In the genomic region with DNA sequence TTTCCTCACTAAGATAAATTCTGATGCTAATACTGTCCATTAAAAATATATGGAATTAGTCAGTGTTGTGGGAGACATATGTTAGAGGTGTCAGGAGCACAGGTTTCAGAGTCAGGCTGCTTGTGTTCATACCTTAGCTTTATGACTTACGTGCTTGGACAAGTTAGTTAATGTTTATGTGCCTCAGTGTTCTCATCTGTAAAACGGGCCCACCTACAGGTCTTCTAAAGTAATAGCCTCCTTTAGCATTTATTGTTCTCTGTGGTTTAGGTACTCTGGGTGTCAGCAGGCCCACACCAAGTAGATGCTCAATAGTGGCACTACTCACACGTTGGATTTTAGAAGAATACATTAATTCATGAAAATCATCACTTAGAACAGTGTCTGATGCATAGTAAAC, we compare ENCODE assay signal across 22 cellular contexts.
DNase-seq lines count a peak whose midpoint lies in the region; ATAC-seq, FAIRE-seq and TF ChIP-seq lines count a peak whose summit lies in the region.
"Had no signal": no experiment of that assay in that cellular context is flagged by ENCODE, and none has a peak within 500 bp of the region (broad histone marks: within the 10 kb centered on the region; RNA-seq: fewer than 3 reads in every experiment).

No MANE protein-coding gene starts in this region.

- no peak for TF ChIP-seq POLR2A in GM12878 (IDR thresholded peaks at IDR 0.05; ENCODE audit: low read depth, low read length)

- intact Hi-C loops in GM12878 (cut with micrococcal nuclease; ENCODE audit: unreplicated experiment) = no loop called here
- intact Hi-C loops in kidney (cut with DNase I) = no loop called here

- TF ChIP-seq CTCF in MM.1S (IDR thresholded peaks at IDR 0.05; ENCODE audit: low read length) (no peak), GM12878 (IDR thresholded peaks at IDR 0.05 in 2 of 3, conservative IDR thresholded peaks at IDR 0.05 in 1 of 3; ENCODE audit: control insufficient read depth in 2 of 3, extremely low read depth in 1 of 3, insufficient read depth in 1 of 3, low read depth in 3 of 3, low read length in 3 of 3) (no peak), kidney (IDR thresholded peaks at IDR 0.05; ENCODE audit: borderline replicate concordance, extremely low read depth, insufficient read depth) (no peak)

- H2AFZ ChIP-seq in MM.1S (ENCODE audit: low read length) = peak overlapping the region; percentile 42
- no peak overlapping the region for H2AFZ ChIP-seq in GM12878 (ENCODE audit: control insufficient read depth, low read depth, low read length)

- H3K4me3 ChIP-seq in MM.1S (ENCODE audit: low read length) (no peak overlapping the region), GM12878 (no peak overlapping the region), kidney (ENCODE audit: low read length in 2 of 2) (no peak overlapping the region)
- H3K4me3 ChIP-seq: MG63 had no signal

- no peak for TF ChIP-seq RAD21 in GM12878 (IDR thresholded peaks at IDR 0.05; ENCODE audit: insufficient read depth, low read depth, low read length)

- FAIRE-seq in GM12878 (lab: Jason Lieb, UNC) (no peak), kidney (lab: Jason Lieb, UNC) (no peak)
- FAIRE-seq: G401.6 had no signal

- RAD21 ChIA-PET in GM12878 (lab: Charles Lee; ENCODE audit: unreplicated experiment) = no interaction called here

- no peaks in the 10 kb centered on the region for H3K27me3 ChIP-seq in MM.1S (replicated peaks; ENCODE audit: insufficient read depth, low read length)
- 0 out of 4 replicates have a peak, but pooled peaks cover 0 to 2% of the 10 kb centered on the region in 2 experiments for H3K27me3 ChIP-seq in GM12878 (replicated peaks in 1 of 2; ENCODE audit: control insufficient read depth in 2 of 2, insufficient read depth in 2 of 2, low read length in 1 of 2)
- H3K27me3 ChIP-seq: MG63 had no signal

- H3K9ac ChIP-seq in MM.1S (ENCODE audit: low read length) (peak overlapping the region; percentile 29; the same call in 1 of the 2 replicates), GM12878 (ENCODE audit: control insufficient read depth, insufficient read depth, low read length) (no peak overlapping the region), kidney (ENCODE audit: low read length in 2 of 2) (no peak overlapping the region)

- no TSS peak for BruUV-seq in GM12878 (replicated peaks; lab: Mats Ljungman, UMichigan)

- peaks cover 17% of the 10 kb centered on the region for H3F3A ChIP-seq in MM.1S (ENCODE audit: insufficient read depth, low read length)

- ATAC-seq in GM19324 (IDR thresholded peaks at IDR 0.05; ENCODE audit: low FRiP score, unreplicated experiment) = peak; percentile 14
- peak; percentile 56 for ATAC-seq in GM12878
- ATAC-seq: CD8-positive, alpha-beta T cell; HCT116; Right ventricle myocardium inferior had no signal

- POLR2A ChIA-PET in GM12878 (lab: Charles Lee) = no interaction called here

- H3K9me2 ChIP-seq in MM.1S (replicated peaks; ENCODE audit: insufficient read depth, low read length) = no peaks in the 10 kb centered on the region

- WGBS in GM12878 (ENCODE audit: insufficient coverage, insufficient replicate concordance, low lambda C conversion rate, missing lambda C conversion rate) = 35% methylated on average over 3 of the region's 3 CpGs

- peaks cover 45% of the 10 kb centered on the region for H3K4me1 ChIP-seq in MM.1S (ENCODE audit: low read length)
- no peaks in the 10 kb centered on the region for H3K4me1 ChIP-seq in GM12878 (ENCODE audit: control insufficient read depth, insufficient read depth, low read length)
- H3K4me1 ChIP-seq in kidney (ENCODE audit: control insufficient read depth in 1 of 2, insufficient read depth in 1 of 2, low read depth in 1 of 2, low read length in 2 of 2) = no peaks in the 10 kb centered on the region

- CTCF ChIA-PET in GM12878 (lab: Yijun Ruan, JAX) = interaction anchor here (1.4 kb wide), 1 partner anchor 71 kb away, joined by 3 read pairs; no protein-coding TSS in a partner anchor

- in situ Hi-C loops in GM12878 (cut with MboI) = no loop called here

- no peaks in the 10 kb centered on the region for H4K20me1 ChIP-seq in MM.1S (ENCODE audit: insufficient read depth, low read length)
- H4K20me1 ChIP-seq in GM12878 (ENCODE audit: control insufficient read depth, insufficient read depth) = no peaks in the 10 kb centered on the region

- H3K27ac ChIP-seq in MM.1S (ENCODE audit: low read length) (peak overlapping the region; percentile 86), GM12878 (ENCODE audit: control insufficient read depth, insufficient read depth) (no peak overlapping the region), kidney (ENCODE audit: low read depth in 2 of 2, low read length in 2 of 2) (no peak overlapping the region)

- no peaks in the 10 kb centered on the region for H3K9me3 ChIP-seq in MM.1S (replicated peaks; ENCODE audit: insufficient read depth, low read length)
- no peaks in the 10 kb centered on the region for H3K9me3 ChIP-seq in GM12878 (replicated peaks; ENCODE audit: control insufficient read depth, insufficient read depth, low read length)
- no peaks in the 10 kb centered on the region for H3K9me3 ChIP-seq in kidney (ENCODE audit: control insufficient read depth in 1 of 2, low read length in 2 of 2)
- H3K9me3 ChIP-seq: MG63 had no signal

- no peaks in the 10 kb centered on the region for H3K79me2 ChIP-seq in MM.1S (ENCODE audit: low read length)
- H3K79me2 ChIP-seq in GM12878 (ENCODE audit: control insufficient read depth, insufficient read depth, low read length) = no peaks in the 10 kb centered on the region

- DNase-seq in NCI-H146 (lab: John Stamatoyannopoulos, UW) = peak; percentile 26
- DNase-seq in NCI-H146 treated with DMSO at 0.1 percent for 48 hours (lab: John Stamatoyannopoulos, UW; ENCODE audit: unreplicated experiment) = no peak
- no peak for DNase-seq in MM.1S
- no peak for DNase-seq in GM12878 (ENCODE audit: low read depth, low spot score)
- no peak for DNase-seq in kidney
- no peak for DNase-seq in activated CD4-positive, alpha-beta T cell treated with anti-CD3 and anti-CD28 coated beads for 4 hours
- no peak for DNase-seq in activated CD4-positive, alpha-beta T cell treated with anti-CD3 and anti-CD28 coated beads, Interleukin-2, amount 50 U/mL, for 48 hours
- DNase-seq: 8988T; AML-193; C1 segment of cervical spinal cord; Calu3; CD8-positive, alpha-beta T cell; DMS153; GOT3; MG63; NCI-H1048; NCI-H1694 treated with DMSO at 0.1 percent for 48 hours; T-helper 9 cell had no signal

- SMC1A ChIA-PET in GM12878 (lab: Charles Lee; ENCODE audit: uncharacterized antibody, unreplicated experiment) = interaction anchor here (0.6 to 1.4 kb wide), 3 partner anchors 12 to 483 kb away, joined by 3 read pairs; no protein-coding TSS in a partner anchor

- H3K36me3 ChIP-seq in MM.1S (replicated peaks; ENCODE audit: insufficient read depth, low read length) (no peaks in the 10 kb centered on the region), GM12878 (ENCODE audit: control insufficient read depth in 2 of 2, insufficient read depth in 2 of 2, low read length in 1 of 2) (no peaks in the 10 kb centered on the region), kidney (ENCODE audit: control insufficient read depth in 1 of 2, insufficient read depth in 2 of 2, low read length in 2 of 2) (no peaks in the 10 kb centered on the region)
- H3K36me3 ChIP-seq: MG63 had no signal

- TF ChIP-seq EP300 in GM12878 (IDR thresholded peaks at IDR 0.05; ENCODE audit: borderline replicate concordance in 1 of 2, control insufficient read depth in 1 of 2, low read depth in 2 of 2, low read length in 2 of 2) = no peak

- H3K4me2 ChIP-seq in MM.1S (ENCODE audit: low read depth, low read length) (peak overlapping the region; percentile 69), GM12878 (ENCODE audit: control insufficient read depth, insufficient read depth) (no peak overlapping the region)

TF ChIP-seq in GM12878, 131 proteins besides CTCF, POLR2A, EP300 and RAD21 (continues in another document):
- TF ChIP-seq ATF2 (IDR thresholded peaks at IDR 0.05; ENCODE audit: low read length) (no peak), ZZZ3 (IDR thresholded peaks at IDR 0.05; ENCODE audit: control insufficient read depth, insufficient read length, low read depth) (no peak), MYB (IDR thresholded peaks at IDR 0.05; ENCODE audit: borderline replicate concordance, low read depth, low read length) (no peak), BCL11A (IDR thresholded peaks at IDR 0.05; ENCODE audit: low read depth, low read length) (no peak), MYC (IDR thresholded peaks at IDR 0.05; ENCODE audit: insufficient read depth, insufficient read length, insufficient replicate concordance, low read length, severe bottlenecking) (no peak), RELB (IDR thresholded peaks at IDR 0.05; ENCODE audit: low read depth) (no peak)
- TF ChIP-seq, protein P1, sequence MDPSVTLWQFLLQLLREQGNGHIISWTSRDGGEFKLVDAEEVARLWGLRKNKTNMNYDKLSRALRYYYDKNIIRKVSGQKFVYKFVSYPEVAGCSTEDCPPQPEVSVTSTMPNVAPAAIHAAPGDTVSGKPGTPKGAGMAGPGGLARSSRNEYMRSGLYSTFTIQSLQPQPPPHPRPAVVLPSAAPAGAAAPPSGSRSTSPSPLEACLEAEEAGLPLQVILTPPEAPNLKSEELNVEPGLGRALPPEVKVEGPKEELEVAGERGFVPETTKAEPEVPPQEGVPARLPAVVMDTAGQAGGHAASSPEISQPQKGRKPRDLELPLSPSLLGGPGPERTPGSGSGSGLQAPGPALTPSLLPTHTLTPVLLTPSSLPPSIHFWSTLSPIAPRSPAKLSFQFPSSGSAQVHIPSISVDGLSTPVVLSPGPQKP (IDR thresholded peaks at IDR 0.05; ENCODE audit: low read depth, low read length) = no peak
